Comparison of ENCODE assay signal across 2 cellular contexts in genomic region chr21:45706299-45706698, GRCh38.
TF ChIP-seq lines count a peak whose summit lies in the region.

No MANE protein-coding gene starts in this region.

TF ChIP-seq in GM23338, 12 proteins besides CTCF, POLR2A, EP300 and RAD21:
- TF ChIP-seq EZH2 (IDR thresholded peaks at IDR 0.05; ENCODE audit: low read depth, unreplicated experiment) (no peak), JUNB (IDR thresholded peaks at IDR 0.05; ENCODE audit: unreplicated experiment) (no peak)

TF ChIP-seq in HEK293, 187 proteins besides CTCF, POLR2A, EP300 and RAD21:
- TF ChIP-seq ZNF398 (tag by site-specific recombination; IDR thresholded peaks at IDR 0.05) (peak; percentile 76), PRDM1 (tag by site-specific recombination; IDR thresholded peaks at IDR 0.05) (peak; percentile 43; the same call in 1 of the 2 replicates), ZNF76 (tag by site-specific recombination; IDR thresholded peaks at IDR 0.05; ENCODE audit: borderline replicate concordance, low read depth) (no peak), ZBTB1 (tag by site-specific recombination; IDR thresholded peaks at IDR 0.05) (no peak)
